Comparison of ENCODE assay signal across 1 cellular context in genomic region chr20:43564455-43564854, GRCh38.
TF ChIP-seq lines count a peak whose summit lies in the region.

No MANE protein-coding gene starts in this region.

TF ChIP-seq in HepG2, 621 proteins besides CTCF, POLR2A, EP300 and RAD21:
- TF ChIP-seq ZUFSP (CRISPR knock-in tag; IDR thresholded peaks at IDR 0.05; ENCODE audit: borderline replicate concordance) (no peak), BATF2 (CRISPR knock-in tag; IDR thresholded peaks at IDR 0.05) (no peak), HOXA3 (CRISPR knock-in tag; IDR thresholded peaks at IDR 0.05) (no peak), KMT2A (CRISPR knock-in tag; IDR thresholded peaks at IDR 0.05) (no peak), ZNF883 (CRISPR knock-in tag; IDR thresholded peaks at IDR 0.05; ENCODE audit: not compliant biosample characterization) (no peak), NBN (conservative IDR thresholded peaks at IDR 0.05) (0 out of 2 replicates have a peak, but pooled peaks have one; percentile 51), PLRG1 (conservative IDR thresholded peaks at IDR 0.05) (0 out of 2 replicates have a peak, but pooled peaks have one; percentile 42), TEF (CRISPR knock-in tag; IDR thresholded peaks at IDR 0.05) (no peak), ZNF17 (CRISPR knock-in tag; IDR thresholded peaks at IDR 0.05) (no peak), ZNF556 (CRISPR knock-in tag; IDR thresholded peaks at IDR 0.05; ENCODE audit: borderline replicate concordance) (no peak), ISX (CRISPR knock-in tag; conservative IDR thresholded peaks at IDR 0.05) (no peak), MAFF (IDR thresholded peaks at IDR 0.05; ENCODE audit: low read depth, low read length) (no peak), ZNF782 (CRISPR knock-in tag; IDR thresholded peaks at IDR 0.05; ENCODE audit: borderline replicate concordance) (no peak), DPF2 (CRISPR knock-in tag; IDR thresholded peaks at IDR 0.05; ENCODE audit: borderline replicate concordance, low read depth) (no peak), ATF7 (IDR thresholded peaks at IDR 0.05) (peak; percentile 23; the same call in 1 of the 2 replicates), ATF7 (CRISPR knock-in tag; IDR thresholded peaks at IDR 0.05) (no peak), AGO2 (optimal IDR thresholded peaks at IDR 0.05; ENCODE audit: low read depth, low read length) (no peak), LCORL (IDR thresholded peaks at IDR 0.05) (0 out of 2 replicates have a peak, but pooled peaks have one; percentile 25), LCORL (CRISPR knock-in tag; IDR thresholded peaks at IDR 0.05) (no peak), FOXA1 (IDR thresholded peaks at IDR 0.05) (0 out of 2 replicates have a peak, but pooled peaks have one; percentile 32), FOXA1 (CRISPR knock-in tag; IDR thresholded peaks at IDR 0.05) (no peak), TRIM22 (IDR thresholded peaks at IDR 0.05) (peak; percentile 82; the same call in 1 of the 2 replicates), ZNF639 (CRISPR knock-in tag; conservative IDR thresholded peaks at IDR 0.05) (no peak), CREM (IDR thresholded peaks at IDR 0.05) (no peak), CREM (CRISPR knock-in tag; IDR thresholded peaks at IDR 0.05) (no peak), FOXK2 (IDR thresholded peaks at IDR 0.05) (0 out of 2 replicates have a peak, but pooled peaks have one; percentile 23), PHF5A (CRISPR knock-in tag; IDR thresholded peaks at IDR 0.05; ENCODE audit: low read depth, unreplicated experiment) (no peak), GMEB1 (CRISPR knock-in tag; IDR thresholded peaks at IDR 0.05; ENCODE audit: borderline replicate concordance) (no peak)
- TF ChIP-seq, protein P1, sequence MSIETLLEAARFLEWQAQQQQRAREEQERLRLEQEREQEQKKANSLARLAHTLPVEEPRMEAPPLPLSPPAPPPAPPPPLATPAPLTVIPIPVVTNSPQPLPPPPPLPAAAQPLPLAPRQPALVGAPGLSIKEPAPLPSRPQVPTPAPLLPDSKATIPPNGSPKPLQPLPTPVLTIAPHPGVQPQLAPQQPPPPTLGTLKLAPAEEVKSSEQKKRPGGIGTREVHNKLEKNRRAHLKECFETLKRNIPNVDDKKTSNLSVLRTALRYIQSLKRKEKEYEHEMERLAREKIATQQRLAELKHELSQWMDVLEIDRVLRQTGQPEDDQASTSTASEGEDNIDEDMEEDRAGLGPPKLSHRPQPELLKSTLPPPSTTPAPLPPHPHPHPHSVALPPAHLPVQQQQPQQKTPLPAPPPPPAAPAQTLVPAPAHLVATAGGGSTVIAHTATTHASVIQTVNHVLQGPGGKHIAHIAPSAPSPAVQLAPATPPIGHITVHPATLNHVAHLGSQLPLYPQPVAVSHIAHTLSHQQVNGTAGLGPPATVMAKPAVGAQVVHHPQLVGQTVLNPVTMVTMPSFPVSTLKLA (IDR thresholded peaks at IDR 0.05): 0 out of 2 replicates have a peak, but pooled peaks have one; percentile 4
